8 cellular contexts compared by ENCODE assay signal in genomic region chr13:113153810-113154748, GRCh38. TPM values are rescaled to one million over a fixed set of nuclear protein-coding genes. Genes with fewer than 3 reads are reported as not detected.
A peak's percentile ranks its signal among the peaks of the same experiment; 100 is the strongest.
DNase-seq lines count a peak whose midpoint lies in the region; ATAC-seq and TF ChIP-seq lines count a peak whose summit lies in the region.

No MANE protein-coding gene starts in this region.

- TF ChIP-seq CTCF in OCI-LY1 (IDR thresholded peaks at IDR 0.05; ENCODE audit: low read length), result no peak
- no peak for TF ChIP-seq CTCF in esophagus squamous epithelium (IDR thresholded peaks at IDR 0.05)

- H2AFZ ChIP-seq in OCI-LY1 (ENCODE audit: low read length), result peak overlapping the region; percentile 98; the same call in 1 of the 2 replicates

- H3K27me3 ChIP-seq in OCI-LY1 (ENCODE audit: insufficient read depth, low read length), result peaks cover 36% of the 10 kb centered on the region; the same call in 1 of the 2 replicates
- H3K27me3 ChIP-seq in esophagus squamous epithelium, result peaks cover 0 to 23% (median 0%) of the 10 kb centered on the region in 4 donors
- no peaks in the 10 kb centered on the region for H3K27me3 ChIP-seq in muscle layer of duodenum (ENCODE audit: low read depth, low read length)

- DNase-seq in NCI-H1417 (lab: John Stamatoyannopoulos, UW), result peak; percentile 80 to 87 (median 84)
- DNase-seq in NCI-H1417 treated with DMSO at 0.1 percent for 48 hours (lab: John Stamatoyannopoulos, UW), result no peak
- DNase-seq in activated T-helper 1 cell treated with Interleukin-2 at 50 U/mL for 16 hours (ENCODE audit: low read depth), result peak; percentile 55
- peak; percentile 35 for DNase-seq in esophagus squamous epithelium (lab: John Stamatoyannopoulos, UW)
- peak; percentile 48 to 71 for DNase-seq in stimulated activated CD8-positive, alpha-beta memory T cell treated with anti-CD3 and anti-CD28 coated beads, Interleukin-7, amount 100 ng/mL, for 4 hours (ENCODE audit: low read depth in 2 of 2)

- H3K9ac ChIP-seq in OCI-LY1 (ENCODE audit: low read length), result peak overlapping the region; percentile 12; the same call in 1 of the 2 replicates

- H3K4me3 ChIP-seq in OCI-LY1 (ENCODE audit: low read depth, low read length, poor library complexity, severe bottlenecking) (peak overlapping the region; percentile 56), esophagus squamous epithelium (peak overlapping the region; percentile 29 to 68 (median 50)), muscle layer of duodenum (ENCODE audit: low read depth in 1 of 2, low read length in 2 of 2) (peak overlapping the region; percentile 53 to 58)

- peak; percentile 54 for ATAC-seq in HG03159 (IDR thresholded peaks at IDR 0.05; ENCODE audit: unreplicated experiment)

- WGBS in esophagus squamous epithelium, 2 donors, result 8 to 18% methylated on average over 9 to 17 of the region's 76 CpGs

- H3K36me3 ChIP-seq in OCI-LY1 (ENCODE audit: insufficient read depth, low read length), result peaks cover 5% of the 10 kb centered on the region; the same call in 1 of the 2 replicates
- no peaks in the 10 kb centered on the region for H3K36me3 ChIP-seq in esophagus squamous epithelium
- H3K36me3 ChIP-seq in muscle layer of duodenum (ENCODE audit: control insufficient read depth in 1 of 2, insufficient read depth in 2 of 2, low read length in 2 of 2), result no peaks in the 10 kb centered on the region

- H3K27ac ChIP-seq in OCI-LY1 (ENCODE audit: low read depth, low read length, poor library complexity, severe bottlenecking) (no peak overlapping the region), esophagus squamous epithelium (peak overlapping the region; percentile 49 to 80 (median 73)), muscle layer of duodenum (ENCODE audit: low read length) (peak overlapping the region; percentile 49)

- peak overlapping the region; percentile 72 for H3K4me2 ChIP-seq in OCI-LY1 (ENCODE audit: low read length)

- H3K9me3 ChIP-seq in OCI-LY1 (ENCODE audit: low read length) (peaks cover 8% of the 10 kb centered on the region), esophagus squamous epithelium (no peaks in the 10 kb centered on the region), muscle layer of duodenum (ENCODE audit: control insufficient read depth in 1 of 2, low read length in 2 of 2) (no peaks in the 10 kb centered on the region)

- peak in 1 of 4 donors; percentile 17 for TF ChIP-seq POLR2A in esophagus squamous epithelium (IDR thresholded peaks at IDR 0.05)

- no peaks in the 10 kb centered on the region for H4K20me1 ChIP-seq in OCI-LY1 (ENCODE audit: insufficient read depth, low read length)

- intact Hi-C loops in esophagus squamous epithelium (cut with DNase I), result loop anchor here (5.0 kb wide), 1 partner anchor 212 kb away; no protein-coding TSS in a partner anchor

- H3K4me1 ChIP-seq in OCI-LY1 (ENCODE audit: insufficient read depth, low read length, severe bottlenecking), result peaks cover 17% of the 10 kb centered on the region
- peaks cover 12 to 26% (median 15%) of the 10 kb centered on the region in 3 donors for H3K4me1 ChIP-seq in esophagus squamous epithelium
- H3K4me1 ChIP-seq in muscle layer of duodenum (ENCODE audit: control insufficient read depth in 1 of 2, insufficient read depth in 2 of 2, low read length in 2 of 2), result peaks cover 0 to 11% of the 10 kb centered on the region in 2 donors

- H3K9me2 ChIP-seq in OCI-LY1 (ENCODE audit: low read depth, low read length), result no peaks in the 10 kb centered on the region

- no peaks in the 10 kb centered on the region for H3K79me2 ChIP-seq in OCI-LY1 (ENCODE audit: insufficient read depth, low read length)

- H3F3A ChIP-seq in OCI-LY1 (ENCODE audit: insufficient read depth, low read length), result no peaks in the 10 kb centered on the region

RNA-seq across cellular contexts. Expression of gene PROZ, which starts 4.4 kb away (rescaled TPM):
- total RNA-seq in esophagus squamous epithelium, result not detected

RNA-seq across cellular contexts. Expression of gene F10, which starts 31.5 kb away (rescaled TPM):
- 10 to 100 TPM in 1 of 4 donors, 1 to 10 TPM in 2, under 1 TPM in 1; 0.61 to 21.6 (median 4.5) TPM for total RNA-seq in esophagus squamous epithelium

RNA-seq across cellular contexts. Expression of gene F7, which starts 48.5 kb away (rescaled TPM):
- total RNA-seq in esophagus squamous epithelium, result not detected

RNA-seq across cellular contexts. Expression of gene PCID2, which starts 54.4 kb away (rescaled TPM):
- 10 to 100 TPM; 21.0 to 47.9 (median 33.6) TPM for total RNA-seq in esophagus squamous epithelium

RNA-seq across cellular contexts. Expression of gene CUL4A, which starts 55.3 kb away (rescaled TPM):
- 100 to 1,000 TPM in 1 of 4 donors, 10 to 100 TPM in 3; 55.8 to 110 (median 76.8) TPM for total RNA-seq in esophagus squamous epithelium
